30 cellular contexts compared by ENCODE assay signal in genomic region chr20:62263396-62263795, GRCh38. TPM values are rescaled to one million over a fixed set of nuclear protein-coding genes. Genes with fewer than 3 reads are reported as not detected.
"Had no signal": no experiment of that assay in that cellular context is flagged by ENCODE, and none has a peak within 500 bp of the region (broad histone marks: within the 10 kb centered on the region; RNA-seq: fewer than 3 reads in every experiment).

No MANE protein-coding gene starts in this region.

- H3K4me1 Mint-ChIP-seq: stimulated activated effector memory CD8-positive, alpha-beta T cell treated with anti-CD3 and anti-CD28 coated beads, Interleukin-12 subunit alpha, Interleukin-12 subunit beta, amount 100 ng/mL, for 72 hours; stimulated activated memory B cell treated with anti-CD40 and anti-IgM and Interleukin-4, amounts not matched to agents 10 μg/mL and 1 μg/mL and 100 μg/mL, for 72 hours; stimulated activated naive CD8-positive, alpha-beta T cell treated with anti-CD3 and anti-CD28 coated beads, Interleukin-15, amount 100 ng/mL, for 72 hours had no signal

- DNase-seq: stimulated activated CD4-positive, alpha-beta T cell treated with anti-CD3 and anti-CD28 coated beads, Interleukin-2, amount 100 ng/mL, for 48 hours; stimulated activated CD4-positive, alpha-beta T cell treated with anti-CD3 and anti-CD28 coated beads, Interleukin-4, amount 100 ng/mL, for 1 hour; stimulated activated CD4-positive, alpha-beta T cell treated with anti-CD3 and anti-CD28 coated beads, Interleukin-4, amount 100 ng/mL, for 24 hours; stimulated activated CD4-positive, alpha-beta T cell treated with anti-CD3 and anti-CD28 coated beads, Interleukin-4, amount 100 ng/mL, for 4 hours; stimulated activated CD8-positive, alpha-beta memory T cell treated with anti-CD3 and anti-CD28 coated beads, Interleukin-4, amount 100 ng/mL, for 48 hours; stimulated activated naive B cell treated with anti-CD40 and anti-IgM and Interleukin-4, amounts not matched to agents 10 μg/mL and 1 μg/mL and 100 μg/mL, for 72 hours; stimulated activated naive CD4-positive, alpha-beta T cell; stimulated activated naive CD4-positive, alpha-beta T cell treated with Interleukin-2 at 50 U/mL for 16 hours; stimulated activated naive CD8-positive, alpha-beta T cell treated with anti-CD3 and anti-CD28 coated beads, Interleukin-15, amount 100 ng/mL, for 72 hours; stimulated activated naive CD8-positive, alpha-beta T cell treated with anti-CD3 and anti-CD28 coated beads, Interleukin-15, Interleukin-2, amounts not matched to agents 100 U/mL and 50 U/mL, for 24 hours; stomach; substantia nigra; testis; thyroid gland; tibial artery; transverse colon; trophoblast cell; upper lobe of left lung; upper lobe of right lung; uterus had no signal

- H3K9me3 ChIP-seq: suprapubic skin, testis, thoracic aorta, thyroid gland, tibial artery, tibial nerve, transverse colon, upper lobe of left lung, upper lobe of right lung, uterus, vagina had no signal

- H3K4me3 Mint-ChIP-seq: stimulated activated effector memory CD8-positive, alpha-beta T cell treated with anti-CD3 and anti-CD28 coated beads, Interleukin-12 subunit alpha, Interleukin-12 subunit beta, amount 100 ng/mL, for 72 hours; stimulated activated memory B cell treated with anti-CD40 and anti-IgM and Interleukin-4, amounts not matched to agents 10 μg/mL and 1 μg/mL and 100 μg/mL, for 72 hours; stimulated activated naive B cell treated with anti-CD40 and anti-IgM and Interleukin-4, amounts not matched to agents 10 μg/mL and 1 μg/mL and 100 μg/mL, for 72 hours; stimulated activated naive CD8-positive, alpha-beta T cell treated with anti-CD3 and anti-CD28 coated beads, Interleukin-15, amount 100 ng/mL, for 72 hours; stimulated activated naive CD8-positive, alpha-beta T cell treated with anti-CD3 and anti-CD28 coated beads, Interleukin-15, Interleukin-2, amounts not matched to agents 100 ng/mL and 50 ng/mL, for 24 hours; type B pancreatic cell had no signal

- H3K9me3 Mint-ChIP-seq: stimulated activated effector memory CD8-positive, alpha-beta T cell treated with anti-CD3 and anti-CD28 coated beads, Interleukin-12 subunit alpha, Interleukin-12 subunit beta, amount 100 ng/mL, for 72 hours; stimulated activated memory B cell treated with anti-CD40 and anti-IgM and Interleukin-4, amounts not matched to agents 10 μg/mL and 1 μg/mL and 100 μg/mL, for 72 hours; stimulated activated naive CD8-positive, alpha-beta T cell treated with anti-CD3 and anti-CD28 coated beads, Interleukin-15, amount 100 ng/mL, for 72 hours; stimulated activated naive CD8-positive, alpha-beta T cell treated with anti-CD3 and anti-CD28 coated beads, Interleukin-15, Interleukin-2, amounts not matched to agents 100 ng/mL and 50 ng/mL, for 24 hours; type B pancreatic cell had no signal

- FAIRE-seq: urothelium cell line had no signal

- ATAC-seq: stimulated activated effector memory CD8-positive, alpha-beta T cell treated with anti-CD3 and anti-CD28 coated beads, Interleukin-12 subunit alpha, Interleukin-12 subunit beta, amount 100 ng/mL, for 72 hours; stimulated activated memory B cell treated with anti-CD40 and anti-IgM and Interleukin-4, amounts not matched to agents 10 μg/mL and 1 μg/mL and 100 μg/mL, for 72 hours; stimulated activated naive B cell treated with anti-CD40 and anti-IgM and Interleukin-4, amounts not matched to agents 10 μg/mL and 1 μg/mL and 100 μg/mL, for 72 hours; stimulated activated naive CD8-positive, alpha-beta T cell treated with anti-CD3 and anti-CD28 coated beads, Interleukin-15, amount 100 ng/mL, for 72 hours; stimulated activated naive CD8-positive, alpha-beta T cell treated with anti-CD3 and anti-CD28 coated beads, Interleukin-15, Interleukin-2, amounts not matched to agents 100 U/mL and 50 U/mL, for 24 hours; upper lobe of right lung had no signal

- H3K36me3 ChIP-seq: uterus had no signal

- H3K27ac ChIP-seq: stomach, suprapubic skin, testis, thoracic aorta, thyroid gland, tibial artery, tibial nerve, transverse colon, upper lobe of left lung, upper lobe of right lung, uterus, vagina had no signal

- H3K4me3 ChIP-seq: stomach, suprapubic skin, testis, thoracic aorta, thyroid gland, tibial artery, tibial nerve, transverse colon, upper lobe of left lung, upper lobe of right lung, uterus, vagina had no signal

- H3K27me3 Mint-ChIP-seq: stimulated activated memory B cell treated with anti-CD40 and anti-IgM and Interleukin-4, amounts not matched to agents 10 μg/mL and 1 μg/mL and 100 μg/mL, for 72 hours; stimulated activated naive B cell treated with anti-CD40 and anti-IgM and Interleukin-4, amounts not matched to agents 10 μg/mL and 1 μg/mL and 100 μg/mL, for 72 hours; stimulated activated naive CD8-positive, alpha-beta T cell treated with anti-CD3 and anti-CD28 coated beads, Interleukin-15, amount 100 ng/mL, for 72 hours; stimulated activated naive CD8-positive, alpha-beta T cell treated with anti-CD3 and anti-CD28 coated beads, Interleukin-15, Interleukin-2, amounts not matched to agents 100 ng/mL and 50 ng/mL, for 24 hours; type B pancreatic cell had no signal

- H3K27me3 ChIP-seq: stomach, suprapubic skin, testis, thyroid gland, tibial artery, tibial nerve, transverse colon, upper lobe of left lung, upper lobe of right lung, uterus, vagina had no signal

- H3K27ac Mint-ChIP-seq: stimulated activated effector memory CD8-positive, alpha-beta T cell treated with anti-CD3 and anti-CD28 coated beads, Interleukin-12 subunit alpha, Interleukin-12 subunit beta, amount 100 ng/mL, for 72 hours; stimulated activated memory B cell treated with anti-CD40 and anti-IgM and Interleukin-4, amounts not matched to agents 10 μg/mL and 1 μg/mL and 100 μg/mL, for 72 hours; stimulated activated naive B cell treated with anti-CD40 and anti-IgM and Interleukin-4, amounts not matched to agents 10 μg/mL and 1 μg/mL and 100 μg/mL, for 72 hours; stimulated activated naive CD8-positive, alpha-beta T cell treated with anti-CD3 and anti-CD28 coated beads, Interleukin-15, amount 100 ng/mL, for 72 hours; stimulated activated naive CD8-positive, alpha-beta T cell treated with anti-CD3 and anti-CD28 coated beads, Interleukin-15, Interleukin-2, amounts not matched to agents 100 ng/mL and 50 ng/mL, for 24 hours; type B pancreatic cell had no signal

- H3K4me1 ChIP-seq: thyroid gland, upper lobe of left lung, upper lobe of right lung, uterus had no signal

RNA-seq across cellular contexts. Expression of gene HRH3, which starts 43.3 kb away (rescaled TPM):
- total RNA-seq: stomach, subcutaneous adipose tissue, suprapubic skin, thoracic aorta, thyroid gland, tibial nerve, transverse colon, upper lobe of left lung, upper lobe of right lung, uterus, vagina had no signal
- polyA plus RNA-seq: stomach had no signal
